8 cellular contexts compared by ENCODE assay signal in genomic region chr4:106471151-106471550, GRCh38.
"Had no signal": no experiment of that assay in that cellular context is flagged by ENCODE, and none has a peak within 500 bp of the region (broad histone marks: within the 10 kb centered on the region; RNA-seq: fewer than 3 reads in every experiment).

No MANE protein-coding gene starts in this region.

- ATAC-seq: GM12878 had no signal

- DNase-seq: GDM1, GF-D8 had no signal

- FAIRE-seq: G401.6, GM12878, GM12891, GM12892, GM18507, GM19239 had no signal

- H3K4me3 ChIP-seq: GM12878 had no signal
